ENCODE assay signal across 22 cellular contexts in genomic region chrX:68299923-68300322, GRCh38.
DNase-seq lines count a peak whose midpoint lies in the region; FAIRE-seq and TF ChIP-seq lines count a peak whose summit lies in the region.
"Had no signal": no experiment of that assay in that cellular context is flagged by ENCODE, and none has a peak within 500 bp of the region (broad histone marks: within the 10 kb centered on the region; RNA-seq: fewer than 3 reads in every experiment).

No MANE protein-coding gene starts in this region.

- H3K56ac ChIP-seq in H1 (replicated peaks; ENCODE audit: insufficient read length, low read depth, low read length): no peak overlapping the region

- H2AFZ ChIP-seq in H1 (ENCODE audit: low read length): no peak overlapping the region
- H2AFZ ChIP-seq: GM23248 had no signal

- H3K23ac ChIP-seq in H1 (ENCODE audit: insufficient read length): no peak overlapping the region

- CTCF ChIA-PET in H1 (lab: Charles Lee; ENCODE audit: partially characterized antibody): interaction anchor here (0.9 kb wide), 1 partner anchor 191 kb away, joined by 3 read pairs; no protein-coding TSS in a partner anchor

- no peak overlapping the region for H4K5ac ChIP-seq in H1 (ENCODE audit: insufficient read length, low read depth, low read length)

- no peak for TF ChIP-seq CTCF in AG10803 (conservative IDR thresholded peaks at IDR 0.05; ENCODE audit: low read length)
- TF ChIP-seq CTCF in H1 (IDR thresholded peaks at IDR 0.05; ENCODE audit: control extremely low read depth in 1 of 3, insufficient read depth in 1 of 3, low read depth in 1 of 3, low read length in 3 of 3): no peak

- H3K27ac ChIP-seq in H1 (ENCODE audit: low read depth, low read length): no peak overlapping the region
- H3K27ac ChIP-seq: BLaER1, GM23248 had no signal

- H3K9ac ChIP-seq in H1 (replicated peaks in 1 of 4; ENCODE audit: extremely low read depth in 1 of 4, low read depth in 3 of 4, low read length in 3 of 4): no peak overlapping the region
- H3K9ac ChIP-seq: BLaER1, GM23248 had no signal

- no peak overlapping the region for H4K91ac ChIP-seq in H1 (replicated peaks; ENCODE audit: insufficient read length, low read length)

- no peak overlapping the region for H2BK5ac ChIP-seq in H1 (ENCODE audit: low read depth, low read length)

- H3K14ac ChIP-seq in H1 (ENCODE audit: insufficient read length): no peak overlapping the region

- H4K8ac ChIP-seq in H1 (ENCODE audit: extremely low read depth, insufficient read depth, low read length): no peak overlapping the region; the same call in 1 of the 2 replicates

- no peak overlapping the region for H3K18ac ChIP-seq in H1 (ENCODE audit: extremely low read depth, low read length)

- H3K4me3 ChIP-seq in AG10803 (ENCODE audit: low read length) (no peak overlapping the region), H1 (ENCODE audit: extremely low read depth in 1 of 4, insufficient read depth in 2 of 4, low read depth in 3 of 4, low read length in 4 of 4) (no peak overlapping the region)
- H3K4me3 ChIP-seq: BLaER1, GM23248, HAP-1 had no signal

- peak; percentile 53 for DNase-seq in AG10803 (ENCODE audit: low read depth)
- peak; percentile 12 for DNase-seq in OCI-M1 (lab: John Stamatoyannopoulos, UW)
- no peak for DNase-seq in H1 (ENCODE audit: low read depth in 1 of 2, low spot score in 2 of 2)
- peak; percentile 13 for DNase-seq in fibroblast of the conjunctiva (ENCODE audit: low read depth)
- no peak for DNase-seq in iPS-NIHi11 (ENCODE audit: low spot score)
- no peak for DNase-seq in globus pallidus (ENCODE audit: low spot score)
- DNase-seq in AG08395 (ENCODE audit: low spot score): no peak
- DNase-seq: CD4-positive, alpha-beta T cell; COR-L47; DMS79; GM23248; MV-4-11; NCI-H1105 treated with DMSO at 0.1 percent for 48 hours; NCI-H2029 treated with DMSO at 0.1 percent for 48 hours; NCI-H345; NCI-H526; Right ventricle myocardium superior had no signal

- no peak overlapping the region for H2BK12ac ChIP-seq in H1 (ENCODE audit: low read depth, low read length)

- peak; percentile 24 for FAIRE-seq in H1 (lab: Jason Lieb, UNC)
- FAIRE-seq: A204.1, GM12891, HTR-8/SVneo had no signal

- no peak overlapping the region for H2BK120ac ChIP-seq in H1 (replicated peaks; ENCODE audit: low read depth, low read length)

- no peak for TF ChIP-seq POLR2A in H1 (IDR thresholded peaks at IDR 0.05; ENCODE audit: control extremely low read depth in 1 of 2, low read depth in 2 of 2, low read length in 2 of 2)

- no peaks in the 10 kb centered on the region for H3K27me3 ChIP-seq in H1 (replicated peaks in 1 of 4; ENCODE audit: control insufficient read depth in 3 of 4, extremely low read depth in 1 of 4, insufficient read depth in 3 of 4, low read length in 3 of 4)

- no peaks in the 10 kb centered on the region for H3K4me1 ChIP-seq in H1 (replicated peaks in 1 of 4; ENCODE audit: control insufficient read depth in 3 of 4, insufficient read depth in 4 of 4, low read length in 3 of 4)
- H3K4me1 ChIP-seq: BLaER1, HAP-1 had no signal

- H3K4me2 ChIP-seq in H1 (ENCODE audit: insufficient read depth in 1 of 2, low read depth in 2 of 2, low read length in 2 of 2): no peak overlapping the region
- H3K4me2 ChIP-seq: BLaER1 had no signal

- H4K20me1 ChIP-seq in H1 (replicated peaks in 1 of 2; ENCODE audit: control insufficient read depth in 1 of 2, insufficient read depth in 2 of 2, low read length in 2 of 2): no peaks in the 10 kb centered on the region
- H4K20me1 ChIP-seq: BLaER1 had no signal

- no peaks in the 10 kb centered on the region for H3K36me3 ChIP-seq in H1 (ENCODE audit: control insufficient read depth in 2 of 4, insufficient read depth in 4 of 4, low read length in 3 of 4)
- H3K36me3 ChIP-seq: BLaER1, HAP-1 had no signal

- no peaks in the 10 kb centered on the region for H3K79me2 ChIP-seq in H1 (ENCODE audit: control insufficient read depth in 1 of 2, insufficient read depth in 2 of 2, low read length in 2 of 2)

- H2AK5ac ChIP-seq in H1 (ENCODE audit: low read depth, low read length): no peak overlapping the region

- H3K9me3 ChIP-seq in H1 (ENCODE audit: insufficient read depth in 2 of 2, low read depth in 1 of 2, low read length in 1 of 2): no peaks in the 10 kb centered on the region
- H3K9me3 ChIP-seq: BLaER1, HAP-1 had no signal

- H2BK20ac ChIP-seq in H1 (ENCODE audit: low read length): no peak overlapping the region

- 89% methylated on average over 2 of the region's 3 CpGs; no CpG with 5 or more reads in 1 of the 2 experiments for WGBS in H1 (ENCODE audit: extremely low coverage in 1 of 2, insufficient coverage in 1 of 2, insufficient read length in 1 of 2, insufficient replicate concordance in 2 of 2, low coverage in 1 of 2, low lambda C conversion rate in 2 of 2, missing lambda C conversion rate in 1 of 2), 2 experiments

- H3K4ac ChIP-seq in H1 (replicated peaks; ENCODE audit: insufficient read length, low read depth, low read length): no peak overlapping the region

- no peak overlapping the region for H2BK15ac ChIP-seq in H1 (ENCODE audit: low read length)

- H3K23me2 ChIP-seq in H1 (ENCODE audit: low read depth, low read length): no peaks in the 10 kb centered on the region

- TF ChIP-seq EP300 in H1 (IDR thresholded peaks at IDR 0.05; ENCODE audit: borderline replicate concordance in 1 of 2, low read depth in 2 of 2, low read length in 2 of 2): no peak

- no peak for TF ChIP-seq RAD21 in H1 (IDR thresholded peaks at IDR 0.05 in 1 of 2, conservative IDR thresholded peaks at IDR 0.05 in 1 of 2; ENCODE audit: low read depth in 2 of 2, low read length in 2 of 2)

- H3K79me1 ChIP-seq in H1 (ENCODE audit: low read depth, low read length): no peaks in the 10 kb centered on the region

- POLR2A ChIA-PET in H1 (lab: Charles Lee; ENCODE audit: partially characterized antibody): no interaction called here

TF ChIP-seq in H1, 55 proteins besides CTCF, POLR2A, EP300 and RAD21:
- TF ChIP-seq HDAC6 (IDR thresholded peaks at IDR 0.05; ENCODE audit: low read depth, low read length) (no peak), RXRA (IDR thresholded peaks at IDR 0.05; ENCODE audit: insufficient read depth, low read depth, low read length) (no peak), RFX5 (IDR thresholded peaks at IDR 0.05; ENCODE audit: borderline replicate concordance, low read depth, low read length) (no peak), BACH1 (IDR thresholded peaks at IDR 0.05; ENCODE audit: low read length) (no peak), PHF8 (conservative IDR thresholded peaks at IDR 0.05; ENCODE audit: low read depth, low read length) (no peak), CBX5 (IDR thresholded peaks at IDR 0.05; ENCODE audit: low read depth, low read length) (no peak), CHD1 (IDR thresholded peaks at IDR 0.05; ENCODE audit: low read depth, low read length) (no peak), ATF2 (IDR thresholded peaks at IDR 0.05; ENCODE audit: low read length) (no peak), RNF2 (IDR thresholded peaks at IDR 0.05; ENCODE audit: borderline replicate concordance, low read depth, low read length, missing control alignments, poor library complexity, severe bottlenecking) (no peak), SIN3A (conservative IDR thresholded peaks at IDR 0.05 in 1 of 2, IDR thresholded peaks at IDR 0.05 in 1 of 2; ENCODE audit: low read depth in 1 of 2, low read length in 2 of 2) (no peak), MAFK (IDR thresholded peaks at IDR 0.05; ENCODE audit: low read depth, low read length) (no peak), TAF7 (optimal IDR thresholded peaks at IDR 0.05; ENCODE audit: borderline replicate concordance, low read depth, low read length) (no peak), KDM4A (IDR thresholded peaks at IDR 0.05; ENCODE audit: low read depth, low read length, severe bottlenecking) (no peak), SIX5 (IDR thresholded peaks at IDR 0.05; ENCODE audit: low read depth, low read length) (no peak), TEAD4 (IDR thresholded peaks at IDR 0.05; ENCODE audit: low read depth, low read length) (no peak), BRCA1 (IDR thresholded peaks at IDR 0.05; ENCODE audit: low read depth, low read length) (no peak), POLR2AphosphoS5 (IDR thresholded peaks at IDR 0.05; ENCODE audit: low read depth, low read length) (no peak), GABPA (IDR thresholded peaks at IDR 0.05; ENCODE audit: borderline replicate concordance, insufficient read depth, low read length) (no peak), E2F6 (IDR thresholded peaks at IDR 0.05) (no peak)

Comparison
In these comparisons a context has a peak if more than half of its experiments do, and no peak if none do; other contexts are left out.
1. DNase-seq: peak in AG10803 (single experiment), OCI-M1 (single experiment) and fibroblast of the conjunctiva (single experiment); none in H1 (0 of 2), iPS-NIHi11 (single experiment), globus pallidus (single experiment) and AG08395 (single experiment).